ENCODE assay signal across 1 cellular context in genomic region chr1:36675931-36676562, GRCh38.
A peak's percentile ranks its signal among the peaks of the same experiment; 100 is the strongest.
TF ChIP-seq lines count a peak whose summit lies in the region.

No MANE protein-coding gene starts in this region.

TF ChIP-seq in K562, 482 proteins besides CTCF, POLR2A, EP300 and RAD21:
- peak; percentile 88 for TF ChIP-seq CHD7 (IDR thresholded peaks at IDR 0.05; ENCODE audit: low read depth, low read length)
- TF ChIP-seq PATZ1 (CRISPR knock-in tag; IDR thresholded peaks at IDR 0.05; ENCODE audit: borderline replicate concordance), result no peak
